In genomic region chrX:5306654-5307121, GRCh38 we compare ENCODE assay signal across 1 cellular context.
TF ChIP-seq lines count a peak whose summit lies in the region.

No MANE protein-coding gene starts in this region.

TF ChIP-seq in K562, 482 proteins besides CTCF, POLR2A, EP300 and RAD21 (continued from another document and continues in another):
- TF ChIP-seq MITF (IDR thresholded peaks at IDR 0.05) (no peak), ZNF217 (CRISPR knock-in tag; IDR thresholded peaks at IDR 0.05) (no peak), ZNF589 (CRISPR knock-in tag; IDR thresholded peaks at IDR 0.05; ENCODE audit: low read depth) (peak; percentile 93), SMARCA4 (IDR thresholded peaks at IDR 0.05) (no peak), ZHX1 (conservative IDR thresholded peaks at IDR 0.05; ENCODE audit: low read length) (no peak), FUS (optimal IDR thresholded peaks at IDR 0.05; ENCODE audit: low read depth, low read length) (no peak), CREB3 (tag; conservative IDR thresholded peaks at IDR 0.05; ENCODE audit: low read depth) (0 out of 2 replicates have a peak, but pooled peaks have one; percentile 53), TAF1 (IDR thresholded peaks at IDR 0.05; ENCODE audit: control insufficient read depth, extremely low read depth, insufficient read depth, low read length, severe bottlenecking) (no peak), CEBPG (CRISPR knock-in tag; IDR thresholded peaks at IDR 0.05) (peak; percentile 87), CEBPG (tag; conservative IDR thresholded peaks at IDR 0.05 in 1 of 2, IDR thresholded peaks at IDR 0.05 in 1 of 2) (peak; percentile 84 to 92), BACH1 (tag; IDR thresholded peaks at IDR 0.05) (no peak), GABPA (tag; conservative IDR thresholded peaks at IDR 0.05; ENCODE audit: low read depth) (peak; percentile 76), CBFA2T3 (IDR thresholded peaks at IDR 0.05) (no peak), ZNF175 (CRISPR knock-in tag; IDR thresholded peaks at IDR 0.05; ENCODE audit: low read depth) (peak; percentile 98), ZBTB11 (CRISPR knock-in tag; IDR thresholded peaks at IDR 0.05) (0 out of 6 replicates have a peak, but pooled peaks of 1 of the 3 experiments have one; percentile 43), BDP1 (IDR thresholded peaks at IDR 0.05; ENCODE audit: insufficient read depth, insufficient read length) (no peak), GABPB2 (CRISPR knock-in tag; conservative IDR thresholded peaks at IDR 0.05) (no peak), PRMT5 (CRISPR knock-in tag; IDR thresholded peaks at IDR 0.05) (no peak), ZNF584 (CRISPR knock-in tag; IDR thresholded peaks at IDR 0.05; ENCODE audit: low read depth) (peak; percentile 88), ETV1 (tag; conservative IDR thresholded peaks at IDR 0.05; ENCODE audit: low read depth) (peak; percentile 72), ATF4 (CRISPR knock-in tag; IDR thresholded peaks at IDR 0.05) (peak; percentile 98), ZBTB9 (CRISPR knock-in tag; IDR thresholded peaks at IDR 0.05) (peak; percentile 92), CUX1 (CRISPR knock-in tag; IDR thresholded peaks at IDR 0.05) (no peak), NRF1 (conservative IDR thresholded peaks at IDR 0.05 in 1 of 2, IDR thresholded peaks at IDR 0.05 in 1 of 2) (no peak), SOX6 (IDR thresholded peaks at IDR 0.05) (no peak), PHF21A (IDR thresholded peaks at IDR 0.05; ENCODE audit: borderline replicate concordance, low read depth) (no peak), CXXC5 (CRISPR knock-in tag; IDR thresholded peaks at IDR 0.05) (peak; percentile 29), TOE1 (IDR thresholded peaks at IDR 0.05; ENCODE audit: borderline replicate concordance) (no peak), TOE1 (CRISPR knock-in tag; IDR thresholded peaks at IDR 0.05; ENCODE audit: borderline replicate concordance, low read depth) (no peak), RHOXF2B (CRISPR knock-in tag; conservative IDR thresholded peaks at IDR 0.05) (no peak), KLF6 (CRISPR knock-in tag; IDR thresholded peaks at IDR 0.05; ENCODE audit: borderline replicate concordance) (peak; percentile 90; the same call in 1 of the 2 replicates), TRIM28 (IDR thresholded peaks at IDR 0.05) (no peak), CBFB (CRISPR knock-in tag; IDR thresholded peaks at IDR 0.05) (no peak), ZNF76 (CRISPR knock-in tag; IDR thresholded peaks at IDR 0.05; ENCODE audit: borderline replicate concordance) (peak; percentile 50; the same call in 1 of the 2 replicates), NR2C2 (CRISPR knock-in tag; IDR thresholded peaks at IDR 0.05) (no peak), NR2C2 (tag; IDR thresholded peaks at IDR 0.05) (peak; percentile 77), RFX5 (IDR thresholded peaks at IDR 0.05; ENCODE audit: low read depth, low read length) (no peak), E2F5 (CRISPR knock-in tag; IDR thresholded peaks at IDR 0.05) (no peak), ZNF583 (CRISPR knock-in tag; IDR thresholded peaks at IDR 0.05) (0 out of 2 replicates have a peak, but pooled peaks have one; percentile 5), MAFF (IDR thresholded peaks at IDR 0.05; ENCODE audit: low read length) (no peak), CHAMP1 (IDR thresholded peaks at IDR 0.05) (no peak)
